Comparison of ENCODE assay signal across 12 cellular contexts in the genomic region with DNA sequence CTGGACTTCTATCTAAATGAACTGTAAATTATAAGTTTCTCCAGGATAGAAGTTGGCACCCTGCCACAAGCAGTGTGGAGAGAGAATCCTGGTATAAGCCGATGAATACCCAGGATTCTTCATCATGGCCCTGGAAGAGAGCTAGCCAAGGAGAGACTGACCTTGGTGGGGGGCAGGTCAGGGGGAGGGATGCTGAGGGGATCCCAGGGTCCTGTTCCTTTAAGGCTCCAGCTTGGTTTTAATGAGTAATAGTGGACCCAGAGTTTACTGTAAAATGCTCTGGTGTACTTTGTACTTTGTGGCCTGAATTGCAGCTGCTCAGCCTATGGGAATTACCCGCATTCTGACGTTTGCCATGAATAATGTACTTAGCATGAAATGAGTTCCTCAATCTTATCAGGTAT. TPM values are rescaled to one million over a fixed set of nuclear protein-coding genes. Genes with fewer than 3 reads are reported as not detected.
DNase-seq lines count a peak whose midpoint lies in the region; ATAC-seq and TF ChIP-seq lines count a peak whose summit lies in the region.
"Had no signal": no experiment of that assay in that cellular context is flagged by ENCODE, and none has a peak within 500 bp of the region (broad histone marks: within the 10 kb centered on the region; RNA-seq: fewer than 3 reads in every experiment).

No MANE protein-coding gene starts in this region.

- H3K27ac ChIP-seq in thyroid gland, result peak overlapping the region in 2 of 3 donors; percentile 24 to 31

- no peaks in the 10 kb centered on the region for H3K36me3 ChIP-seq in thyroid gland

- no peak for TF ChIP-seq POLR2A in thyroid gland (IDR thresholded peaks at IDR 0.05)

- DNase-seq in DMS 273 (lab: John Stamatoyannopoulos, UW; ENCODE audit: unreplicated experiment) (peak; percentile 9), DMS 273 treated with DMSO at 0.1 percent for 48 hours (lab: John Stamatoyannopoulos, UW) (no peak), epithelial cell of esophagus (ENCODE audit: low read depth) (peak; percentile 40), thyroid gland (no peak), KBM-7 (no peak), dedifferentiated amniotic fluid mesenchymal stem cell (ENCODE audit: extremely low spot score) (no peak)
- no peak for DNase-seq in naive thymus-derived CD8-positive, alpha-beta T cell
- DNase-seq: aorta, HFFc6, midbrain, SIG-M5 had no signal

- 73 to 84% methylated on average over 3 of the region's 3 CpGs for WGBS in thyroid gland, 2 donors

- peaks cover 0 to 9% (median 0%) of the 10 kb centered on the region in 5 donors for H3K27me3 Mint-ChIP-seq in naive thymus-derived CD8-positive, alpha-beta T cell

- peak; percentile 35 for ATAC-seq in HG03469 (IDR thresholded peaks at IDR 0.05; ENCODE audit: unreplicated experiment)
- ATAC-seq in naive thymus-derived CD8-positive, alpha-beta T cell, result no peak

- intact Hi-C loops in thyroid gland (cut with DNase I), result no loop called here

- no peaks in the 10 kb centered on the region for H3K36me3 Mint-ChIP-seq in naive thymus-derived CD8-positive, alpha-beta T cell

- H3K4me1 Mint-ChIP-seq in naive thymus-derived CD8-positive, alpha-beta T cell, result peaks cover 3 to 28% (median 9%) of the 10 kb centered on the region in 4 donors

- H3K9me3 ChIP-seq in thyroid gland, result no peaks in the 10 kb centered on the region

- H3K9me3 Mint-ChIP-seq in naive thymus-derived CD8-positive, alpha-beta T cell, result peaks cover 0 to 8% (median 0%) of the 10 kb centered on the region in 9 donors
- H3K9me3 Mint-ChIP-seq: HFFc6 had no signal

- H3K27me3 ChIP-seq in thyroid gland, result no peaks in the 10 kb centered on the region

- TF ChIP-seq CTCF in epithelial cell of esophagus (IDR thresholded peaks at IDR 0.05; ENCODE audit: insufficient read depth, low read depth, low read length, missing control alignments), result no peak
- TF ChIP-seq CTCF in thyroid gland (IDR thresholded peaks at IDR 0.05), result no peak

- H3K4me3 Mint-ChIP-seq in naive thymus-derived CD8-positive, alpha-beta T cell, result no peak overlapping the region
- H3K4me3 Mint-ChIP-seq: HFFc6 had no signal

- H3K27ac Mint-ChIP-seq in naive thymus-derived CD8-positive, alpha-beta T cell, result peak overlapping the region in 1 of 10 donors; percentile 21
- H3K27ac Mint-ChIP-seq: HFFc6 had no signal

- peaks cover 4 to 9% of the 10 kb centered on the region in 2 donors for H3K4me1 ChIP-seq in thyroid gland

- in situ Hi-C loops in KBM-7 (cut with MboI; ENCODE audit: low pct_unique_long_range_greater_than_20kb, low sequenced_read_pairs), result no loop called here

- POLR2A ChIA-PET in naive thymus-derived CD8-positive, alpha-beta T cell (lab: Charles Lee), result no interaction called here

- H3K4me3 ChIP-seq in epithelial cell of esophagus (ENCODE audit: low read length), result no peak overlapping the region
- H3K4me3 ChIP-seq in thyroid gland (replicated peaks in 1 of 3), result no peak overlapping the region

RNA-seq across cellular contexts. Expression of a gene that starts 16.9 kb away (rescaled TPM):
- 10 to 100 TPM in 1 of 4 donors, 1 to 10 TPM in 3; 2.5 to 13.1 (median 4.2) TPM for total RNA-seq in thyroid gland
- not detected for total RNA-seq in naive thymus-derived CD8-positive, alpha-beta T cell
- polyA plus RNA-seq in naive thymus-derived CD8-positive, alpha-beta T cell, result not detected
- total RNA-seq: aorta, HFFc6 had no signal

Comparison
In these comparisons a context has a peak if more than half of its experiments do, and no peak if none do; other contexts are left out.
1. DNase-seq: peak in DMS 273 (single experiment) and epithelial cell of esophagus (single experiment); none in DMS 273 treated with DMSO at 0.1 percent for 48 hours (single experiment), thyroid gland (0 of 2), naive thymus-derived CD8-positive, alpha-beta T cell (0 of 10), KBM-7 (single experiment) and dedifferentiated amniotic fluid mesenchymal stem cell (single experiment).